ENCODE assay signal across 10 cellular contexts in the genomic region with DNA sequence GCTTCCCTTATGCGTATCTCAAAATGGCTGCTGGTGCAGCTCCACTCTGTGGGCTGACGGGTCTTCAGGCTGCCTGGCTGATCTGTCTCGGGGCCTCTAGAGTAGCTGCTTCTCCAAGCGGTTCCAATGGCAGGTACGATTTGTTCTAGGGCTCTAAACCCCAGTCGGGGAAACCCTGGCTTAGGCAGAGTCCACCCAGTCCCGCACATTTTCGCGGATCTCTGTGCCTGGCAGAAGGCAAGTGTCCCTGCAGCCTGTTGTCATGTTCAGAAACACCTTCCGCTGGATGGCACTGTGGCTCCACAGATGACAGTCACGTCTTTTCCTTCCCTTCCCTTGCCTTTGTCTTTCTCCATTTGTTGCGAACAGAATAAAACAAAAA. TPM values are rescaled to one million over a fixed set of nuclear protein-coding genes. Genes with fewer than 3 reads are reported as not detected.
DNase-seq lines count a peak whose midpoint lies in the region; ATAC-seq and TF ChIP-seq lines count a peak whose summit lies in the region.
"Had no signal": no experiment of that assay in that cellular context is flagged by ENCODE, and none has a peak within 500 bp of the region (broad histone marks: within the 10 kb centered on the region; RNA-seq: fewer than 3 reads in every experiment).

No MANE protein-coding gene starts in this region.

- H3K27me3 ChIP-seq in smooth muscle cell (ENCODE audit: low read depth), result no peaks in the 10 kb centered on the region

- ATAC-seq in left lobe of liver, result peak; percentile 19
- ATAC-seq: activated CD4-positive, CD25-positive, alpha-beta regulatory T cell treated with anti-CD3 and anti-CD28 coated beads, Interleukin-2, amount 50 U/mL, for 24 hours had no signal

- WGBS in smooth muscle cell (ENCODE audit: low lambda C conversion rate), result 69% methylated on average over 12 of the region's 12 CpGs

- no peak for TF ChIP-seq CTCF in smooth muscle cell (IDR thresholded peaks at IDR 0.05; ENCODE audit: borderline replicate concordance, insufficient read depth, poor library complexity, severe bottlenecking)

- H3F3A ChIP-seq in smooth muscle cell (ENCODE audit: low read depth), result no peaks in the 10 kb centered on the region

- peaks cover 31% of the 10 kb centered on the region for H4K20me1 ChIP-seq in smooth muscle cell (ENCODE audit: low read depth)

- H3K36me3 ChIP-seq in smooth muscle cell (ENCODE audit: low read depth), result no peaks in the 10 kb centered on the region

- H3K9me3 ChIP-seq in smooth muscle cell (replicated peaks; ENCODE audit: low read depth), result no peaks in the 10 kb centered on the region

- no peaks in the 10 kb centered on the region for H3K4me1 ChIP-seq in smooth muscle cell (ENCODE audit: low read depth)

- H3K4me2 ChIP-seq in smooth muscle cell, result no peak overlapping the region

- H3K4me3 ChIP-seq in smooth muscle cell, result no peak overlapping the region

- peak; percentile 83 for DNase-seq in activated T-cell treated with anti-CD3 and anti-CD28 coated beads, Interleukin-2, amount 50 U/mL, for 1 hour
- no peak for DNase-seq in activated T-cell treated with anti-CD3 and anti-CD28 coated beads for 4 hours
- peak; percentile 53 for DNase-seq in activated gamma-delta T cell treated with anti-CD3 and anti-CD28 coated beads, Interleukin-2, amount 50 U/mL, for 16 hours (ENCODE audit: low read depth)
- no peak for DNase-seq in left lobe of liver (ENCODE audit: low spot score)
- no peak for DNase-seq in activated CD4-positive, alpha-beta T cell treated with anti-CD3 and anti-CD28 coated beads, Interleukin-2, amount 50 U/mL, for 48 hours
- no peak for DNase-seq in KG1 (lab: John Stamatoyannopoulos, UW)
- DNase-seq in smooth muscle cell (lab: John Stamatoyannopoulos, UW; ENCODE audit: unreplicated experiment), result no peak

- peak overlapping the region; percentile 97 for H3K27ac ChIP-seq in temporal lobe (ENCODE audit: low read depth, low read length)
- no peak overlapping the region for H3K27ac ChIP-seq in smooth muscle cell (ENCODE audit: low read depth)
- H3K27ac ChIP-seq: epithelial cell of prostate had no signal

- H2AFZ ChIP-seq in smooth muscle cell (ENCODE audit: low read depth), result no peak overlapping the region

- H3K79me2 ChIP-seq in smooth muscle cell (ENCODE audit: low read depth), result no peaks in the 10 kb centered on the region

- H3K9ac ChIP-seq in smooth muscle cell (ENCODE audit: low read depth), result no peak overlapping the region

RNA-seq across cellular contexts. Expression of a gene that starts 54.4 kb away (rescaled TPM):
- 3.9 TPM for total RNA-seq in left lobe of liver
- total RNA-seq in temporal lobe, result 6.1 TPM
- 23.0 and 26.9 TPM in 2 replicates for total RNA-seq in smooth muscle cell
- polyA plus RNA-seq in smooth muscle cell, result 216 and 226 TPM in 2 replicates

Comparison
In these comparisons a context has a peak if more than half of its experiments do, and no peak if none do; other contexts are left out.
1. DNase-seq: peak in activated T-cell treated with anti-CD3 and anti-CD28 coated beads, Interleukin-2, amount 50 U/mL, for 1 hour (single experiment) and activated gamma-delta T cell treated with anti-CD3 and anti-CD28 coated beads, Interleukin-2, amount 50 U/mL, for 16 hours (single experiment); none in activated T-cell treated with anti-CD3 and anti-CD28 coated beads for 4 hours (single experiment), left lobe of liver (single experiment), activated CD4-positive, alpha-beta T cell treated with anti-CD3 and anti-CD28 coated beads, Interleukin-2, amount 50 U/mL, for 48 hours (0 of 2), KG1 (single experiment) and smooth muscle cell (single experiment).